ENCODE assay signal across 1 cellular context in genomic region chr20:3811421-3812258, GRCh38.
TF ChIP-seq lines count a peak whose summit lies in the region.

No MANE protein-coding gene starts in this region.

TF ChIP-seq in HepG2, 621 proteins besides CTCF, POLR2A, EP300 and RAD21 (continues in another document):
- TF ChIP-seq ZNF446 (CRISPR knock-in tag; IDR thresholded peaks at IDR 0.05) (peak; percentile 65; the same call in 1 of the 2 replicates), GRHL1 (CRISPR knock-in tag; conservative IDR thresholded peaks at IDR 0.05) (no peak), DR1 (CRISPR knock-in tag; IDR thresholded peaks at IDR 0.05) (peak; percentile 65; the same call in 1 of the 2 replicates), EZH2 (conservative IDR thresholded peaks at IDR 0.05; ENCODE audit: low read depth, low read length) (no peak), ZNF12 (CRISPR knock-in tag; IDR thresholded peaks at IDR 0.05) (0 out of 2 replicates have a peak, but pooled peaks have one; percentile 52), SP5 (CRISPR knock-in tag; IDR thresholded peaks at IDR 0.05; ENCODE audit: borderline replicate concordance, low read depth) (peak; percentile 91; the same call in 1 of the 2 replicates), HMGXB4 (CRISPR knock-in tag; IDR thresholded peaks at IDR 0.05; ENCODE audit: borderline replicate concordance in 1 of 2, low read depth in 1 of 2) (peak; percentile 80 to 89), MNT (IDR thresholded peaks at IDR 0.05) (peak; percentile 95), ZNF318 (CRISPR knock-in tag; IDR thresholded peaks at IDR 0.05) (peak; percentile 93), ZNF18 (CRISPR knock-in tag; IDR thresholded peaks at IDR 0.05; ENCODE audit: insufficient replicate concordance) (peak; percentile 61), RFX5 (IDR thresholded peaks at IDR 0.05; ENCODE audit: low read depth, low read length) (no peak), AGO2 (optimal IDR thresholded peaks at IDR 0.05; ENCODE audit: low read depth, low read length) (no peak), ZSCAN21 (CRISPR knock-in tag; IDR thresholded peaks at IDR 0.05; ENCODE audit: borderline replicate concordance) (peak; percentile 94; the same call in 1 of the 2 replicates), XBP1 (CRISPR knock-in tag; IDR thresholded peaks at IDR 0.05) (no peak; the same call in 1 of the 2 replicates), ZBTB26 (CRISPR knock-in tag; IDR thresholded peaks at IDR 0.05; ENCODE audit: borderline replicate concordance) (peak; percentile 94), FLYWCH1 (CRISPR knock-in tag; IDR thresholded peaks at IDR 0.05) (no peak), ZNF790 (CRISPR knock-in tag; IDR thresholded peaks at IDR 0.05; ENCODE audit: borderline replicate concordance) (0 out of 2 replicates have a peak, but pooled peaks have one; percentile 45), HIVEP1 (CRISPR knock-in tag; IDR thresholded peaks at IDR 0.05) (peak; percentile 95), POLR2G (IDR thresholded peaks at IDR 0.05; ENCODE audit: low read depth, low read length) (peak; percentile 84), IRF9 (CRISPR knock-in tag; IDR thresholded peaks at IDR 0.05; ENCODE audit: borderline replicate concordance) (peak; percentile 94), HNF4A (CRISPR knock-in tag; IDR thresholded peaks at IDR 0.05) (peak; percentile 54), NR2F2 (IDR thresholded peaks at IDR 0.05; ENCODE audit: borderline replicate concordance, low read depth) (no peak), DDIT3 (CRISPR knock-in tag; IDR thresholded peaks at IDR 0.05) (no peak), HMG20A (CRISPR knock-in tag; IDR thresholded peaks at IDR 0.05; ENCODE audit: borderline replicate concordance) (peak; percentile 82; the same call in 1 of the 2 replicates), ZNF274 (CRISPR knock-in tag; IDR thresholded peaks at IDR 0.05) (peak; percentile 99), ZC3H13 (CRISPR knock-in tag; IDR thresholded peaks at IDR 0.05) (peak; percentile 82), AHDC1 (CRISPR knock-in tag; IDR thresholded peaks at IDR 0.05; ENCODE audit: borderline replicate concordance) (peak; percentile 82), CREBL2 (CRISPR knock-in tag; IDR thresholded peaks at IDR 0.05; ENCODE audit: borderline replicate concordance) (peak; percentile 99), IKZF4 (CRISPR knock-in tag; IDR thresholded peaks at IDR 0.05; ENCODE audit: borderline replicate concordance, low read depth, not compliant biosample characterization) (peak; percentile 99), SPEN (CRISPR knock-in tag; IDR thresholded peaks at IDR 0.05; ENCODE audit: low read depth) (peak; percentile 95), NCOA5 (CRISPR knock-in tag; IDR thresholded peaks at IDR 0.05) (no peak)
